ENCODE assay signal across 19 cellular contexts in the genomic region with DNA sequence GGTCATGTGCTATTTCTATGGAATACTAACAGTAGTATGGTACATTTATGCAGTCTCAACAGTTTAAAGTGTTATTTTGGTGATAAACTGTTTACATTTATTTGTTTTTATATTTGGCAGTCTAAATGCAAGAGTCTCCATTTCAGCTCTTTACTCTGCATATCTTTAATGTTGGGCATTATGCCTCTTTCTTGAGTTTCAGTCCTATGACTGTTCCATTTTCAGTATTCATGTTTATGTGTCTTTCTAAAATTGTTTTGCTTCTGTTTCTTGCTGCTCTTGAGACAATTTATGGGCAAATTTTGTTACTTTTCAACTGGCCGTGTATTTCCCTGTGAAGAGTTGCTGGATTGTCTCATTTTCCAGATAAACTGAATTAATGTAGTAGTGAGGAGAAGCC. TPM values are rescaled to one million over a fixed set of nuclear protein-coding genes. Genes with fewer than 3 reads are reported as not detected.
DNase-seq lines count a peak whose midpoint lies in the region; ATAC-seq and TF ChIP-seq lines count a peak whose summit lies in the region.
"Had no signal": no experiment of that assay in that cellular context is flagged by ENCODE, and none has a peak within 500 bp of the region (broad histone marks: within the 10 kb centered on the region; RNA-seq: fewer than 3 reads in every experiment).

No MANE protein-coding gene starts in this region.

- ATAC-seq in activated naive CD8-positive, alpha-beta T cell treated with anti-CD3 and anti-CD28 coated beads, Interleukin-2, amount 50 U/mL, for 24 hours: no peak
- ATAC-seq in GM21367 (IDR thresholded peaks at IDR 0.05; ENCODE audit: unreplicated experiment): peak; percentile 43
- ATAC-seq in WTC11: no peak
- ATAC-seq in HG03342 (IDR thresholded peaks at IDR 0.05; ENCODE audit: unreplicated experiment): no peak
- ATAC-seq: gastrocnemius medialis, left lobe of liver, upper lobe of right lung had no signal

- no peaks in the 10 kb centered on the region for H3K9me3 Mint-ChIP-seq in activated naive CD8-positive, alpha-beta T cell (ENCODE audit: low read depth)
- no peaks in the 10 kb centered on the region for H3K9me3 Mint-ChIP-seq in activated naive CD8-positive, alpha-beta T cell treated with anti-CD3 and anti-CD28 coated beads, Interleukin-2, amount 50 U/mL, for 24 hours
- H3K9me3 Mint-ChIP-seq in WTC11 (no peaks in the 10 kb centered on the region), nephron progenitor cell (no peaks in the 10 kb centered on the region)

- H3K9me3 ChIP-seq in MG63: no peaks in the 10 kb centered on the region
- H3K9me3 ChIP-seq: BLaER1 treated with 17β-estradiol and CSF1 and Interleukin-3, amounts not matched to agents 10 nM and 100 nM; gastrocnemius medialis; upper lobe of right lung had no signal

- POLR2A ChIA-PET in WTC11 (lab: Charles Lee): no interaction called here

- peaks cover 11% of the 10 kb centered on the region for H3K36me3 Mint-ChIP-seq in activated naive CD8-positive, alpha-beta T cell
- peaks cover 41% of the 10 kb centered on the region for H3K36me3 Mint-ChIP-seq in activated naive CD8-positive, alpha-beta T cell treated with anti-CD3 and anti-CD28 coated beads, Interleukin-2, amount 50 U/mL, for 24 hours (ENCODE audit: low read depth)
- H3K36me3 Mint-ChIP-seq in WTC11 (peaks cover 20% of the 10 kb centered on the region), nephron progenitor cell (ENCODE audit: low read depth) (peaks cover 29% of the 10 kb centered on the region)

- TF ChIP-seq CTCF in WTC11 (IDR thresholded peaks at IDR 0.05): no peak
- no peak for TF ChIP-seq CTCF in nephron progenitor cell (IDR thresholded peaks at IDR 0.05)

- H3K27ac Mint-ChIP-seq in activated naive CD8-positive, alpha-beta T cell: peak overlapping the region; percentile 77
- no peak overlapping the region for H3K27ac Mint-ChIP-seq in activated naive CD8-positive, alpha-beta T cell treated with anti-CD3 and anti-CD28 coated beads, Interleukin-2, amount 50 U/mL, for 24 hours
- peak overlapping the region; percentile 17; the same call in 1 of the 2 replicates for H3K27ac Mint-ChIP-seq in WTC11
- H3K27ac Mint-ChIP-seq in nephron progenitor cell: peak overlapping the region; percentile 18

- no peaks in the 10 kb centered on the region for H3K27me3 Mint-ChIP-seq in activated naive CD8-positive, alpha-beta T cell
- H3K27me3 Mint-ChIP-seq in activated naive CD8-positive, alpha-beta T cell treated with anti-CD3 and anti-CD28 coated beads, Interleukin-2, amount 50 U/mL, for 24 hours: no peaks in the 10 kb centered on the region
- H3K27me3 Mint-ChIP-seq in WTC11 (ENCODE audit: low read depth) (no peaks in the 10 kb centered on the region), nephron progenitor cell (ENCODE audit: low read depth, poor library complexity) (no peaks in the 10 kb centered on the region)

- DNase-seq in activated naive CD8-positive, alpha-beta T cell treated with anti-CD3 and anti-CD28 coated beads, Interleukin-2, amount 50 U/mL, for 24 hours: no peak
- DNase-seq in WTC11 (ENCODE audit: low spot score) (no peak), nephron progenitor cell (no peak), MG63 (no peak), T-helper 2 cell (no peak)
- DNase-seq: activated CD4-positive, alpha-beta T cell treated with anti-CD3 and anti-CD28 coated beads, Interleukin-2, amount 50 U/mL, for 4 hours; gastrocnemius medialis; hypothalamus; KG1; mesenchymal stem cell; NCI-H146; NCI-H446; NCI-H82; upper lobe of right lung had no signal

- H3K27me3 ChIP-seq in MG63: no peaks in the 10 kb centered on the region
- H3K27me3 ChIP-seq: BLaER1 treated with 17β-estradiol and CSF1 and Interleukin-3, amounts not matched to agents 10 nM and 100 nM; gastrocnemius medialis; upper lobe of right lung had no signal

- no peak overlapping the region for H3K4me3 Mint-ChIP-seq in activated naive CD8-positive, alpha-beta T cell
- H3K4me3 Mint-ChIP-seq in activated naive CD8-positive, alpha-beta T cell treated with anti-CD3 and anti-CD28 coated beads, Interleukin-2, amount 50 U/mL, for 24 hours: no peak overlapping the region
- H3K4me3 Mint-ChIP-seq in WTC11 (no peak overlapping the region), nephron progenitor cell (no peak overlapping the region)

- CTCF ChIA-PET in WTC11 (lab: Charles Lee): no interaction called here

- peaks cover 42% of the 10 kb centered on the region for H3K4me1 Mint-ChIP-seq in activated naive CD8-positive, alpha-beta T cell (ENCODE audit: low read depth)
- peaks cover 31% of the 10 kb centered on the region for H3K4me1 Mint-ChIP-seq in activated naive CD8-positive, alpha-beta T cell treated with anti-CD3 and anti-CD28 coated beads, Interleukin-2, amount 50 U/mL, for 24 hours
- peaks cover 11% of the 10 kb centered on the region for H3K4me1 Mint-ChIP-seq in WTC11
- H3K4me1 Mint-ChIP-seq in nephron progenitor cell: peaks cover 4% of the 10 kb centered on the region

- no peak overlapping the region for H3K4me3 ChIP-seq in MG63
- H3K4me3 ChIP-seq: BLaER1 treated with 17β-estradiol and CSF1 and Interleukin-3, amounts not matched to agents 10 nM and 100 nM; gastrocnemius medialis; upper lobe of right lung had no signal

- H3K36me3 ChIP-seq in MG63: peaks cover 37% of the 10 kb centered on the region

TF ChIP-seq in WTC11, 78 proteins besides CTCF, POLR2A, EP300 and RAD21 (continues in another document):
- TF ChIP-seq NFYB (CRISPR knock-in tag; conservative IDR thresholded peaks at IDR 0.05; ENCODE audit: low read depth) (no peak), AFF4 (CRISPR knock-in tag; IDR thresholded peaks at IDR 0.05; ENCODE audit: borderline replicate concordance) (no peak), JUN (CRISPR knock-in tag; IDR thresholded peaks at IDR 0.05) (no peak), RELA (CRISPR knock-in tag; IDR thresholded peaks at IDR 0.05; ENCODE audit: borderline replicate concordance) (no peak), ZNF671 (CRISPR knock-in tag; IDR thresholded peaks at IDR 0.05) (no peak), ESRRA (CRISPR knock-in tag; IDR thresholded peaks at IDR 0.05; ENCODE audit: borderline replicate concordance) (no peak), ZNF396 (CRISPR knock-in tag; IDR thresholded peaks at IDR 0.05; ENCODE audit: borderline replicate concordance) (no peak), ZNF317 (CRISPR knock-in tag; IDR thresholded peaks at IDR 0.05; ENCODE audit: borderline replicate concordance, low read depth) (no peak), FOXP4 (CRISPR knock-in tag; IDR thresholded peaks at IDR 0.05) (no peak), NFATC4 (CRISPR knock-in tag; IDR thresholded peaks at IDR 0.05) (no peak), ZNF263 (CRISPR knock-in tag; IDR thresholded peaks at IDR 0.05; ENCODE audit: low read depth) (no peak)
- TF ChIP-seq, protein P1, sequence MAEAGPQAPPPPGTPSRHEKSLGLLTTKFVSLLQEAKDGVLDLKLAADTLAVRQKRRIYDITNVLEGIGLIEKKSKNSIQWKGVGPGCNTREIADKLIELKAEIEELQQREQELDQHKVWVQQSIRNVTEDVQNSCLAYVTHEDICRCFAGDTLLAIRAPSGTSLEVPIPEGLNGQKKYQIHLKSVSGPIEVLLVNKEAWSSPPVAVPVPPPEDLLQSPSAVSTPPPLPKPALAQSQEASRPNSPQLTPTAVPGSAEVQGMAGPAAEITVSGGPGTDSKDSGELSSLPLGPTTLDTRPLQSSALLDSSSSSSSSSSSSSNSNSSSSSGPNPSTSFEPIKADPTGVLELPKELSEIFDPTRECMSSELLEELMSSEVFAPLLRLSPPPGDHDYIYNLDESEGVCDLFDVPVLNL (CRISPR knock-in tag; IDR thresholded peaks at IDR 0.05; ENCODE audit: borderline replicate concordance, low read depth): no peak

RNA-seq across cellular contexts. Expression of gene RAB30, which starts 6.6 kb away (rescaled TPM):
- total RNA-seq in WTC11 (2021): 6.2 to 7.5 TPM (median 6.7 TPM) in 3 replicates
- total RNA-seq in MG63 (2014; rRNA removed; shearing (Covaris generic); ENCODE audit: low replicate concordance): 4.0 and 6.1 TPM in 2 replicates
